ENCODE assay signal across 8 cellular contexts in genomic region chr9:89463986-89464901, GRCh38. TPM values are rescaled to one million over a fixed set of nuclear protein-coding genes. Genes with fewer than 3 reads are reported as not detected.
DNase-seq lines count a peak whose midpoint lies in the region; ATAC-seq and TF ChIP-seq lines count a peak whose summit lies in the region.

No MANE protein-coding gene starts in this region.

- no peaks in the 10 kb centered on the region for H3K9me3 ChIP-seq in transverse colon

- peaks cover 0 to 11% (median 0%) of the 10 kb centered on the region in 4 donors for H3K4me1 ChIP-seq in transverse colon

- TF ChIP-seq EP300 in transverse colon (IDR thresholded peaks at IDR 0.05; ENCODE audit: low read depth): no peak

- DNase-seq in ACHN: peak; percentile 70
- DNase-seq in Kasumi-1 (lab: John Stamatoyannopoulos, UW): peak; percentile 68 to 75
- peak; percentile 81 for DNase-seq in activated CD8-positive, alpha-beta memory T cell treated with anti-CD3 and anti-CD28 coated beads, Interleukin-2, amount 50 U/mL, for 4 hours
- peak; percentile 60 for DNase-seq in mucosa of gallbladder (ENCODE audit: low spot score)
- DNase-seq in transverse colon: peak; percentile 76
- DNase-seq in 8988T: no peak
- DNase-seq in DMS 273 (lab: John Stamatoyannopoulos, UW; ENCODE audit: unreplicated experiment): no peak

- in situ Hi-C loops in ACHN (cut with HindIII; ENCODE audit: low pct_ligation_motif_present, low pct_unique_long_range_greater_than_20kb, low sequenced_read_pairs): no loop called here
- in situ Hi-C loops in transverse colon (cut with MboI; ENCODE audit: low pct_ligation_motif_present in 1 of 4, low pct_unique_long_range_greater_than_20kb in 1 of 4, low sequenced_read_pairs in 3 of 4): no loop called here

- H3K4me3 ChIP-seq in transverse colon: no peak overlapping the region

- peak overlapping the region; percentile 30 to 78 (median 72) for H3K27ac ChIP-seq in transverse colon

- H3K36me3 ChIP-seq in transverse colon: no peaks in the 10 kb centered on the region

- WGBS in transverse colon (ENCODE audit: low coverage in 1 of 2), 2 donors: 70 to 80% methylated on average over 9 to 10 of the region's 10 CpGs

- TF ChIP-seq POLR2A in transverse colon (IDR thresholded peaks at IDR 0.05): peak; percentile 29

- TF ChIP-seq CTCF in transverse colon (IDR thresholded peaks at IDR 0.05): no peak

- H3K27me3 ChIP-seq in transverse colon: no peaks in the 10 kb centered on the region

- peak; percentile 41 for ATAC-seq in GM21390 (IDR thresholded peaks at IDR 0.05; ENCODE audit: unreplicated experiment)

- intact Hi-C loops in transverse colon (cut with DNase I; ENCODE audit: low total_unique reads): no loop called here

RNA-seq across cellular contexts. Expression of gene SEMA4D, which starts 33.7 kb away (rescaled TPM):
- total RNA-seq in mucosa of gallbladder (66.2 TPM), transverse colon (10 to 100 TPM in 3 of 4 donors, 1 to 10 TPM in 1; 8.7 to 29.1 (median 14.5) TPM)

Comparison
In these comparisons a context has a peak if more than half of its experiments do, and no peak if none do; other contexts are left out.
1. DNase-seq: peak in ACHN (single experiment), Kasumi-1 (2 of 2), activated CD8-positive, alpha-beta memory T cell treated with anti-CD3 and anti-CD28 coated beads, Interleukin-2, amount 50 U/mL, for 4 hours (single experiment), mucosa of gallbladder (single experiment) and transverse colon (single experiment); none in 8988T (single experiment) and DMS 273 (single experiment).